Comparison of ENCODE assay signal across 9 cellular contexts in genomic region chr18:45197526-45197970, GRCh38.
DNase-seq lines count a peak whose midpoint lies in the region; ATAC-seq, FAIRE-seq and TF ChIP-seq lines count a peak whose summit lies in the region.
"Had no signal": no experiment of that assay in that cellular context is flagged by ENCODE, and none has a peak within 500 bp of the region (broad histone marks: within the 10 kb centered on the region; RNA-seq: fewer than 3 reads in every experiment).

No MANE protein-coding gene starts in this region.

- H3K36me3 ChIP-seq in astrocyte (ENCODE audit: insufficient read depth, low read length) (no peaks in the 10 kb centered on the region), body of pancreas (replicated peaks in 1 of 2; ENCODE audit: insufficient read depth in 1 of 2, low read depth in 2 of 2) (no peaks in the 10 kb centered on the region)
- H3K36me3 ChIP-seq: neutrophil had no signal

- no peak overlapping the region for H2AFZ ChIP-seq in astrocyte (ENCODE audit: low read depth, low read length)

- ATAC-seq in GM19035 (IDR thresholded peaks at IDR 0.05; ENCODE audit: unreplicated experiment) = peak; percentile 99
- ATAC-seq in HG03095 (IDR thresholded peaks at IDR 0.05; ENCODE audit: unreplicated experiment) = peak; percentile 98
- no peak for ATAC-seq in body of pancreas

- intact Hi-C loops in body of pancreas (cut with DNase I) = no loop called here

- peak; percentile 54 for FAIRE-seq in astrocyte (lab: Jason Lieb, UNC)

- H3K27ac Mint-ChIP-seq in astrocyte (ENCODE audit: unreplicated experiment) = no peak overlapping the region

- H3K4me3 ChIP-seq in AG09309 (ENCODE audit: control insufficient read depth, low read depth, low read length) (no peak overlapping the region), astrocyte (ENCODE audit: insufficient read depth, low read depth, low read length) (no peak overlapping the region), body of pancreas (no peak overlapping the region)

- H3K27ac ChIP-seq in astrocyte (ENCODE audit: low read depth, low read length) (peak overlapping the region; percentile 77), body of pancreas (no peak overlapping the region)
- H3K27ac ChIP-seq: neutrophil had no signal

- H3K27me3 Mint-ChIP-seq in astrocyte (ENCODE audit: low read depth, unreplicated experiment) = no peaks in the 10 kb centered on the region

- H3K9me3 Mint-ChIP-seq in astrocyte (ENCODE audit: unreplicated experiment) = no peaks in the 10 kb centered on the region

- H3K9me3 ChIP-seq in astrocyte (ENCODE audit: insufficient read depth, low read depth, low read length) (peaks cover 4% of the 10 kb centered on the region), body of pancreas (no peaks in the 10 kb centered on the region)
- H3K9me3 ChIP-seq: neutrophil had no signal

- H3K27me3 ChIP-seq in astrocyte (ENCODE audit: insufficient read depth, low read length) (no peaks in the 10 kb centered on the region), body of pancreas (no peaks in the 10 kb centered on the region)
- H3K27me3 ChIP-seq: neutrophil had no signal

- TF ChIP-seq CTCF in AG09309 (IDR thresholded peaks at IDR 0.05; ENCODE audit: control insufficient read depth, insufficient read depth, low read depth, low read length, missing control alignments) = no peak
- TF ChIP-seq CTCF in astrocyte (IDR thresholded peaks at IDR 0.05; ENCODE audit: insufficient read depth, low read depth, low read length) = no peak
- TF ChIP-seq CTCF in body of pancreas (IDR thresholded peaks at IDR 0.05) = no peak

- H3K4me3 Mint-ChIP-seq in astrocyte (ENCODE audit: unreplicated experiment) = no peak overlapping the region

- no peaks in the 10 kb centered on the region for H4K20me1 ChIP-seq in astrocyte (ENCODE audit: insufficient read depth, low read length)

- peaks cover 5% of the 10 kb centered on the region for H3K4me1 ChIP-seq in astrocyte (ENCODE audit: insufficient read depth, low read length)
- no peaks in the 10 kb centered on the region for H3K4me1 ChIP-seq in body of pancreas

- peak overlapping the region; percentile 24 for H3K4me2 ChIP-seq in astrocyte (ENCODE audit: low read length)

- no peak for TF ChIP-seq POLR2A in body of pancreas (IDR thresholded peaks at IDR 0.05)

- 81 to 86% methylated on average over 5 of the region's 5 CpGs for WGBS in body of pancreas, 2 donors

- H3K9ac ChIP-seq in astrocyte (ENCODE audit: low read length) = peak overlapping the region; percentile 3

- DNase-seq in AG09309 (ENCODE audit: low read depth) = peak; percentile 71
- peak; percentile 99 for DNase-seq in astrocyte (ENCODE audit: low read depth)
- no peak for DNase-seq in NCI-H2171 (lab: John Stamatoyannopoulos, UW)
- DNase-seq in hippocampal formation (lab: John Stamatoyannopoulos, UW) = no peak
- no peak for DNase-seq in HT-29 (ENCODE audit: low spot score)
- DNase-seq in body of pancreas = no peak

- H3K36me3 Mint-ChIP-seq in astrocyte (ENCODE audit: low read depth, unreplicated experiment) = no peaks in the 10 kb centered on the region

- H3K4me1 Mint-ChIP-seq in astrocyte (ENCODE audit: low read depth, unreplicated experiment) = no peaks in the 10 kb centered on the region

- H3K79me2 ChIP-seq in astrocyte (ENCODE audit: insufficient read depth, low read length) = no peaks in the 10 kb centered on the region

Comparison
In these comparisons a context has a peak if more than half of its experiments do, and no peak if none do; other contexts are left out.
1. DNase-seq: peak in AG09309 (single experiment) and astrocyte (single experiment); none in NCI-H2171 (single experiment), hippocampal formation (0 of 2), HT-29 (single experiment) and body of pancreas (0 of 4).